Comparison of ENCODE assay signal across 14 cellular contexts in the genomic region with DNA sequence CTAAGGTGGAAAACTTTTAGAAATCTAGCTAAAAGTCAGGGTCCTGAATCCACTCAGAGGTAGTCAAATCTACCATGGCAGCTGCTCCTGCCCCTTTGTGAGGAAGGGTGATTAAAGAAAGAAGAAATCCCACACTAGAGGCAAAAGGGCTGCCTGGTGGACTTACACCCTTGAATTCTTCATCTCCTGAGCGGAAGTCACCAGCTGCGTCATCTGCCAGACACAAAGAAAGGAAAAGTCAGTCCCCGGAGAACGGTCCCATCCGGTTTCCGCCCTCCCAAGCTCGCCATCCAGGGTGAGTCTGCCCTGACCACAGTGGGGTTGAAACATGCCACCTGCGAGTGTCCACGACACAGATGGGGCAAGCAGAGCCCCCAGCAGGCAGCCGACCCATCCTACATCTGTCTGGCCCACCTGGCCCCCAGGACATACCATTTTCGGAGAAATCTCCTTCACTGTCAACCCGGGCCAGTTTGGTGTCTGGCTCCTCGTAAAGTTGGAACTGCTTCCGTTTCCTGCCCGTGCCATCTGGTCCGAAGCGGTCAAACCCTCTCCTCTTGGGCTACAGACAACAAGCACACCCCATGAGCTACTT.
"Had no signal": no experiment of that assay in that cellular context is flagged by ENCODE, and none has a peak within 500 bp of the region (broad histone marks: within the 10 kb centered on the region; RNA-seq: fewer than 3 reads in every experiment).

No MANE protein-coding gene starts in this region.

- H3K9me3 Mint-ChIP-seq: mesothelial cell of epicardium; stimulated activated effector memory CD8-positive, alpha-beta T cell treated with anti-CD3 and anti-CD28 coated beads, Interleukin-12 subunit alpha, Interleukin-12 subunit beta, amount 100 ng/mL, for 72 hours; T-helper 2 cell treated with Interferon-gamma antibody and Interleukin-4, amounts not matched to agents 5 μg/mL and 100 μg/mL, for 36 hours had no signal

- H3K27ac Mint-ChIP-seq: activated CD8-positive, alpha-beta T cell treated with anti-CD3 and anti-CD28 coated beads, Interleukin-2, amount 10 ng/mL, durations not matched to agents 7 days and 5 days; mesothelial cell of epicardium; stimulated activated effector memory CD8-positive, alpha-beta T cell treated with anti-CD3 and anti-CD28 coated beads, Interleukin-12 subunit alpha, Interleukin-12 subunit beta, amount 100 ng/mL, for 72 hours; T-helper 2 cell treated with Interferon-gamma antibody and Interleukin-4, amounts not matched to agents 5 μg/mL and 100 μg/mL, for 36 hours had no signal

- H3K4me3 Mint-ChIP-seq: activated CD8-positive, alpha-beta T cell treated with anti-CD3 and anti-CD28 coated beads, Interleukin-2, amount 10 ng/mL, durations not matched to agents 7 days and 5 days; activated naive CD8-positive, alpha-beta T cell; mesothelial cell of epicardium; stimulated activated effector memory CD8-positive, alpha-beta T cell treated with anti-CD3 and anti-CD28 coated beads, Interleukin-12 subunit alpha, Interleukin-12 subunit beta, amount 100 ng/mL, for 72 hours; T-helper 2 cell treated with Interferon-gamma antibody and Interleukin-4, amounts not matched to agents 5 μg/mL and 100 μg/mL, for 36 hours had no signal

- H3K27me3 Mint-ChIP-seq: activated naive CD8-positive, alpha-beta T cell had no signal

- H3K4me3 ChIP-seq: gastroesophageal sphincter, lower lobe of right lung, transverse colon had no signal

- H3K9me3 ChIP-seq: gastroesophageal sphincter, lower lobe of right lung, transverse colon had no signal

- DNase-seq: activated CD4-positive, alpha-beta T cell treated with anti-CD3 and anti-CD28 coated beads for 1 hour; activated CD8-positive, alpha-beta T cell treated with anti-CD3 and anti-CD28 coated beads, Interleukin-2, amount 10 ng/mL, durations not matched to agents 7 days and 5 days; activated effector memory CD4-positive, alpha-beta T cell treated with Interleukin-2 at 50 U/mL for 16 hours; effector CD4-positive, alpha-beta T cell; hippocampal formation; kidney glomerular epithelial cell; lower lobe of right lung; small intestine; transverse colon had no signal

- FAIRE-seq: small intestine had no signal

- H3K27ac ChIP-seq: gastroesophageal sphincter, lower lobe of right lung, transverse colon had no signal

- H3K27me3 ChIP-seq: gastroesophageal sphincter, transverse colon had no signal

- H3K36me3 Mint-ChIP-seq: activated naive CD8-positive, alpha-beta T cell had no signal
